8 cellular contexts compared by ENCODE assay signal in genomic region chr5:79512692-79513518, GRCh38. TPM values are rescaled to one million over a fixed set of nuclear protein-coding genes. Genes with fewer than 3 reads are reported as not detected.
DNase-seq lines count a peak whose midpoint lies in the region; ATAC-seq and FAIRE-seq lines count a peak whose summit lies in the region.

No MANE protein-coding gene starts in this region.

- peaks cover 60% of the 10 kb centered on the region for H3K4me1 Mint-ChIP-seq in activated naive CD8-positive, alpha-beta T cell treated with anti-CD3 and anti-CD28 coated beads, Interleukin-2, amount 50 U/mL, for 24 hours

- no CpG with 5 or more reads among the region's 35 CpGs for WGBS in iPS DF 6.9 (ENCODE audit: insufficient coverage, insufficient read length)
- WGBS in small intestine, 3 donors: 4 to 7% (median 5%) methylated on average over 35 of the region's 35 CpGs

- H3K4me3 ChIP-seq in iPS DF 6.9 (ENCODE audit: low read length) (peak overlapping the region; percentile 90), small intestine (ENCODE audit: low read depth in 1 of 2, low read length in 2 of 2) (peak overlapping the region; percentile 69 to 73)

- ATAC-seq in activated naive CD8-positive, alpha-beta T cell treated with anti-CD3 and anti-CD28 coated beads, Interleukin-2, amount 50 U/mL, for 24 hours: no peak
- ATAC-seq in GM19324 (IDR thresholded peaks at IDR 0.05; ENCODE audit: low FRiP score, unreplicated experiment) (no peak), GM18502 (IDR thresholded peaks at IDR 0.05; ENCODE audit: poor library complexity, unreplicated experiment) (no peak)

- peak overlapping the region; percentile 71 for H3K27ac ChIP-seq in KOPT-K1 (ENCODE audit: low read depth, low read length, poor library complexity, severe bottlenecking)
- H3K27ac ChIP-seq in iPS DF 6.9 (ENCODE audit: low read length): no peak overlapping the region
- no peak overlapping the region for H3K27ac ChIP-seq in small intestine (ENCODE audit: low read depth in 1 of 2, low read length in 1 of 2)

- H3K27me3 ChIP-seq in iPS DF 6.9 (ENCODE audit: control insufficient read depth, insufficient read depth, low read length) (no peaks in the 10 kb centered on the region), small intestine (ENCODE audit: control insufficient read depth in 2 of 2, insufficient read depth in 2 of 2, low read length in 2 of 2) (peaks cover 0 to 4% of the 10 kb centered on the region in 2 donors)

- H3K36me3 Mint-ChIP-seq in activated naive CD8-positive, alpha-beta T cell treated with anti-CD3 and anti-CD28 coated beads, Interleukin-2, amount 50 U/mL, for 24 hours (ENCODE audit: low read depth): no peaks in the 10 kb centered on the region

- H3K9me3 ChIP-seq in KOPT-K1 (ENCODE audit: insufficient read depth, low read length, poor library complexity, severe bottlenecking) (no peaks in the 10 kb centered on the region), iPS DF 6.9 (ENCODE audit: control insufficient read depth, insufficient read depth, low read length) (no peaks in the 10 kb centered on the region), small intestine (ENCODE audit: control insufficient read depth, low read depth) (no peaks in the 10 kb centered on the region)

- H3K4me3 Mint-ChIP-seq in activated naive CD8-positive, alpha-beta T cell treated with anti-CD3 and anti-CD28 coated beads, Interleukin-2, amount 50 U/mL, for 24 hours: peak overlapping the region; percentile 84

- H3K36me3 ChIP-seq in KOPT-K1 (ENCODE audit: insufficient read depth, low read length) (no peaks in the 10 kb centered on the region), iPS DF 6.9 (ENCODE audit: control insufficient read depth, insufficient read depth, low read length) (no peaks in the 10 kb centered on the region), small intestine (ENCODE audit: control insufficient read depth in 2 of 2, insufficient read depth in 2 of 2, low read length in 2 of 2) (no peaks in the 10 kb centered on the region)

- no peak for FAIRE-seq in small intestine (lab: Jason Lieb, UNC)

- H3K27ac Mint-ChIP-seq in activated naive CD8-positive, alpha-beta T cell treated with anti-CD3 and anti-CD28 coated beads, Interleukin-2, amount 50 U/mL, for 24 hours: peak overlapping the region; percentile 76

- H3K4me1 ChIP-seq in iPS DF 6.9 (ENCODE audit: control insufficient read depth, insufficient read depth, low read length): peaks cover 3% of the 10 kb centered on the region; the same call in 1 of the 2 replicates
- no peaks in the 10 kb centered on the region for H3K4me1 ChIP-seq in small intestine (ENCODE audit: control insufficient read depth in 2 of 2, insufficient read depth in 1 of 2, low read depth in 1 of 2, low read length in 1 of 2)

- H3K9me3 Mint-ChIP-seq in activated naive CD8-positive, alpha-beta T cell treated with anti-CD3 and anti-CD28 coated beads, Interleukin-2, amount 50 U/mL, for 24 hours: no peaks in the 10 kb centered on the region

- peak; percentile 58 for DNase-seq in NCI-H748 (lab: John Stamatoyannopoulos, UW; ENCODE audit: unreplicated experiment)
- no peak for DNase-seq in NCI-H748 treated with DMSO at 0.1 percent for 48 hours (lab: John Stamatoyannopoulos, UW)
- DNase-seq in activated naive CD8-positive, alpha-beta T cell treated with anti-CD3 and anti-CD28 coated beads, Interleukin-2, amount 50 U/mL, for 24 hours: peak; percentile 13
- no peak for DNase-seq in iPS DF 6.9 (ENCODE audit: low read depth, low spot score)
- DNase-seq in small intestine: peak; percentile 9

- peaks cover 9% of the 10 kb centered on the region for H3K27me3 Mint-ChIP-seq in activated naive CD8-positive, alpha-beta T cell treated with anti-CD3 and anti-CD28 coated beads, Interleukin-2, amount 50 U/mL, for 24 hours

RNA-seq across cellular contexts. Expression of gene HOMER1, which starts 1.0 kb away (rescaled TPM):
- under 1 TPM in 2 of 3 donors, not detected in 1; 0.27 to 0.39 TPM for polyA plus RNA-seq in small intestine

Comparison
In these comparisons a context has a peak if more than half of its experiments do, and no peak if none do; other contexts are left out.
1. DNase-seq: peak in NCI-H748 (single experiment), activated naive CD8-positive, alpha-beta T cell treated with anti-CD3 and anti-CD28 coated beads, Interleukin-2, amount 50 U/mL, for 24 hours (single experiment) and small intestine (single experiment); none in NCI-H748 treated with DMSO at 0.1 percent for 48 hours (single experiment) and iPS DF 6.9 (single experiment).